In the genomic region with DNA sequence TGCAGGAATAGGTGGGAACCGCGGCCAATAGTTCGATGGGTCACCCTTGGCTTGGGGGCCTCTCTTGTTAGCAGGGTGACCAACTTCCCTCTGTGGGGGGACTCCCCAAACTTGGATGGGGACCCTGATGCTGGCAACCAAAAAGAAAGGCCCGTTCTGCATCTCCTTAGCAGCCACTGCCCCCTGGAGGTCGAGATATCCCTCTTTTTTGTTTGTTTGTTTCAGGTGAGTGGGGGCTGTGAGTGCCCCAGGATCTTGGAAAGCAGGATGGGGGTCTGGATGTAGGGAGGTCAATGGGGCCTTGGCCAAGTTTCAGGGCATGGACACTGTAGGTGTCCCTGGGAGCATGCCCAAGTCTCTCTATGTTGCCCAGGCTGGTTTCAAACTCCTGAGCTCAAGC, we compare ENCODE assay signal across 9 cellular contexts. TPM values are rescaled to one million over a fixed set of nuclear protein-coding genes. Genes with fewer than 3 reads are reported as not detected.
DNase-seq lines count a peak whose midpoint lies in the region; ATAC-seq and TF ChIP-seq lines count a peak whose summit lies in the region.
"Had no signal": no experiment of that assay in that cellular context is flagged by ENCODE, and none has a peak within 500 bp of the region (broad histone marks: within the 10 kb centered on the region; RNA-seq: fewer than 3 reads in every experiment).

No MANE protein-coding gene starts in this region.

- CTCF ChIA-PET in MCF 10A (lab: Yijun Ruan, JAX), result interaction anchor here (0.6 to 2.2 kb wide), 6 partner anchors 83 to 180 kb away, joined by 3 to 18 read pairs (median 6); no protein-coding TSS in a partner anchor

- no peaks in the 10 kb centered on the region for H3K27me3 Mint-ChIP-seq in MCF 10A (ENCODE audit: insufficient read depth, unreplicated experiment)

- no peaks in the 10 kb centered on the region for H3K9me3 Mint-ChIP-seq in MCF 10A (ENCODE audit: unreplicated experiment)
- H3K9me3 Mint-ChIP-seq: activated naive CD4-positive, alpha-beta T cell treated with anti-CD3 and anti-CD28 coated beads, Interleukin-2, amount 50 U/mL, for 72 hours had no signal

- H3K27me3 ChIP-seq in breast epithelium, result no peaks in the 10 kb centered on the region

- no peak for ATAC-seq in GM18873 (IDR thresholded peaks at IDR 0.05; ENCODE audit: low FRiP score, unreplicated experiment)
- ATAC-seq: activated naive CD4-positive, alpha-beta T cell treated with anti-CD3 and anti-CD28 coated beads, Interleukin-2, amount 50 U/mL, for 72 hours had no signal

- H3K4me3 ChIP-seq in breast epithelium, result no peak overlapping the region
- H3K4me3 ChIP-seq in epithelial cell of esophagus (ENCODE audit: low read length), result no peak overlapping the region

- no peaks in the 10 kb centered on the region for H3K4me1 ChIP-seq in breast epithelium

- H3K27ac ChIP-seq in breast epithelium, result no peak overlapping the region

- TF ChIP-seq CTCF in MCF 10A (IDR thresholded peaks at IDR 0.05; ENCODE audit: unreplicated experiment), result peak; percentile 35
- TF ChIP-seq CTCF in breast epithelium (IDR thresholded peaks at IDR 0.05), result no peak
- peak; percentile 44 for TF ChIP-seq CTCF in epithelial cell of esophagus (IDR thresholded peaks at IDR 0.05; ENCODE audit: insufficient read depth, low read depth, low read length, missing control alignments)

- intact Hi-C loops in MCF 10A (cut with micrococcal nuclease), result loop anchor here (5.0 to 10.0 kb wide), 3 partner anchors 38 to 201 kb away; a partner anchor contains a TSS
- intact Hi-C loops in breast epithelium (cut with DNase I; ENCODE audit: low total_unique reads), result no loop called here

- DNase-seq in MCF 10A (ENCODE audit: unreplicated experiment) (peak; percentile 44), breast epithelium (ENCODE audit: low spot score in 2 of 2) (no peak), SK-MEL-5 (ENCODE audit: low read depth, low spot score) (peak; percentile 27), epithelial cell of esophagus (ENCODE audit: low read depth) (peak; percentile 30), NCI-H510A (lab: John Stamatoyannopoulos, UW) (no peak)
- DNase-seq in stimulated activated CD8-positive, alpha-beta memory T cell treated with anti-CD3 and anti-CD28 coated beads, Interleukin-4, amount 100 ng/mL, for 48 hours, result peak; percentile 50
- DNase-seq in stimulated activated CD4-positive, alpha-beta T cell treated with anti-CD3 and anti-CD28 coated beads, Interleukin-4, amount 100 ng/mL, for 4 hours, result no peak

- H3K36me3 ChIP-seq in breast epithelium, result no peaks in the 10 kb centered on the region

- H3K9me3 ChIP-seq in breast epithelium, result no peaks in the 10 kb centered on the region

- peaks cover 10% of the 10 kb centered on the region for H3K36me3 Mint-ChIP-seq in MCF 10A (ENCODE audit: insufficient read depth, unreplicated experiment)
- H3K36me3 Mint-ChIP-seq: activated naive CD4-positive, alpha-beta T cell treated with anti-CD3 and anti-CD28 coated beads, Interleukin-2, amount 50 U/mL, for 72 hours had no signal

- no TSS peak for BruUV-seq in MCF 10A (replicated peaks; lab: Mats Ljungman, UMichigan)

- TF ChIP-seq POLR2A in breast epithelium (IDR thresholded peaks at IDR 0.05), result no peak

- no peak overlapping the region for H3K27ac Mint-ChIP-seq in MCF 10A (ENCODE audit: low read depth, unreplicated experiment)

- in situ Hi-C loops in SK-MEL-5 (cut with HindIII; ENCODE audit: low pct_unique_long_range_greater_than_20kb, low sequenced_read_pairs), result no loop called here

- POLR2A ChIA-PET in MCF 10A (lab: Yijun Ruan, JAX), result no interaction called here

- H3K4me1 Mint-ChIP-seq in MCF 10A (ENCODE audit: insufficient read depth, unreplicated experiment), result peaks cover 12% of the 10 kb centered on the region

- no peak overlapping the region for H3K4me3 Mint-ChIP-seq in MCF 10A (ENCODE audit: unreplicated experiment)

RNA-seq across cellular contexts. Expression of a gene that starts 7.7 kb away (rescaled TPM):
- total RNA-seq in MCF 10A (2022) (8.6 and 11.1 TPM in 2 replicates), breast epithelium (1 to 10 TPM; 4.8 to 6.1 (median 5.9) TPM)
- 0.95 and 1.2 TPM in 2 replicates for total RNA-seq in SK-MEL-5 (2014; rRNA removed; shearing (Covaris generic))
- polyA plus RNA-seq in SK-MEL-5 (2015; cell fraction: cytosol; rRNA removed), result 6.8 and 8.1 TPM in 2 replicates
- polyA plus RNA-seq in SK-MEL-5 (2015; cell fraction: nucleus; rRNA removed), result 13.8 and 14.5 TPM in 2 replicates

RNA-seq across cellular contexts. Expression of a gene that starts 39.0 kb away (rescaled TPM):
- 6.6 and 8.9 TPM in 2 replicates for total RNA-seq in MCF 10A (2022)
- 10 to 100 TPM in 2 of 3 donors, 1 to 10 TPM in 1; 7.0 to 18.1 (median 14.7) TPM for total RNA-seq in breast epithelium
- 0.77 and 1.3 TPM in 2 replicates for total RNA-seq in SK-MEL-5 (2014; rRNA removed; shearing (Covaris generic))
- 5.0 and 6.0 TPM in 2 replicates for polyA plus RNA-seq in SK-MEL-5 (2015; cell fraction: cytosol; rRNA removed)
- polyA plus RNA-seq in SK-MEL-5 (2015; cell fraction: nucleus; rRNA removed), result 1.0 and 1.8 TPM in 2 replicates

Comparison
In these comparisons a context has a peak if more than half of its experiments do, and no peak if none do; other contexts are left out.
1. DNase-seq: peak in MCF 10A (single experiment), SK-MEL-5 (single experiment), epithelial cell of esophagus (single experiment) and stimulated activated CD8-positive, alpha-beta memory T cell treated with anti-CD3 and anti-CD28 coated beads, Interleukin-4, amount 100 ng/mL, for 48 hours (single experiment); none in breast epithelium (0 of 2), NCI-H510A (single experiment) and stimulated activated CD4-positive, alpha-beta T cell treated with anti-CD3 and anti-CD28 coated beads, Interleukin-4, amount 100 ng/mL, for 4 hours (0 of 2).
2. CTCF ChIP-seq: peak in MCF 10A (single experiment) and epithelial cell of esophagus (single experiment); none in breast epithelium (0 of 3).